Comparison of ENCODE assay signal across 20 cellular contexts in genomic region chr11:96760815-96761214, GRCh38.
DNase-seq lines count a peak whose midpoint lies in the region; ATAC-seq and TF ChIP-seq lines count a peak whose summit lies in the region.
"Had no signal": no experiment of that assay in that cellular context is flagged by ENCODE, and none has a peak within 500 bp of the region (broad histone marks: within the 10 kb centered on the region; RNA-seq: fewer than 3 reads in every experiment).

No MANE protein-coding gene starts in this region.

- H3K4me1 ChIP-seq in RWPE2 (ENCODE audit: insufficient read depth, poor library complexity, severe bottlenecking) (peaks cover 21% of the 10 kb centered on the region), foreskin keratinocyte (peaks cover 34% of the 10 kb centered on the region)
- H3K4me1 ChIP-seq: BLaER1, Caco-2, HAP-1 had no signal

- H3K27me3 ChIP-seq in RWPE2 (ENCODE audit: insufficient read depth, poor library complexity, severe bottlenecking) (no peaks in the 10 kb centered on the region), foreskin keratinocyte (no peaks in the 10 kb centered on the region)
- H3K27me3 ChIP-seq: BLaER1 had no signal

- ATAC-seq in RWPE2 (ENCODE audit: low read depth): 0 out of 3 replicates have a peak, but pooled peaks have one; percentile 21
- ATAC-seq in foreskin keratinocyte: peak; percentile 59
- ATAC-seq in effector memory CD8-positive, alpha-beta T cell (replicated peaks): no peak
- no peak for ATAC-seq in GM21528 (IDR thresholded peaks at IDR 0.05; ENCODE audit: low FRiP score, unreplicated experiment)
- ATAC-seq: CD8-positive, alpha-beta T cell; GM12878 had no signal

- no peaks in the 10 kb centered on the region for H3K4me1 Mint-ChIP-seq in effector memory CD8-positive, alpha-beta T cell (ENCODE audit: low read depth in 2 of 2)
- H3K4me1 Mint-ChIP-seq: B cell; CD4-positive, CD25-positive, alpha-beta regulatory T cell had no signal

- H3K9me3 Mint-ChIP-seq in effector memory CD8-positive, alpha-beta T cell: peaks cover 0 to 11% of the 10 kb centered on the region in 2 donors
- H3K9me3 Mint-ChIP-seq: HFFc6 had no signal

- H3K9me3 ChIP-seq in RWPE2 (ENCODE audit: severe bottlenecking): no peaks in the 10 kb centered on the region
- H3K9me3 ChIP-seq: BLaER1, Caco-2, HAP-1 had no signal

- no peak overlapping the region for H3K4me3 ChIP-seq in RWPE2 (ENCODE audit: severe bottlenecking)
- H3K4me3 ChIP-seq in epithelial cell of esophagus (ENCODE audit: low read length): no peak overlapping the region
- H3K4me3 ChIP-seq: BLaER1, GM12878, HAP-1 had no signal

- no peaks in the 10 kb centered on the region for H3K36me3 ChIP-seq in RWPE2 (ENCODE audit: low read depth)
- H3K36me3 ChIP-seq: BLaER1, HAP-1 had no signal

- no peak overlapping the region for H3K27ac Mint-ChIP-seq in effector memory CD8-positive, alpha-beta T cell
- H3K27ac Mint-ChIP-seq: B cell; CD4-positive, CD25-positive, alpha-beta regulatory T cell; CD8-positive, alpha-beta T cell; HFFc6 had no signal

- TF ChIP-seq CTCF in RWPE2 (IDR thresholded peaks at IDR 0.05; ENCODE audit: poor library complexity, severe bottlenecking) (no peak), epithelial cell of esophagus (IDR thresholded peaks at IDR 0.05; ENCODE audit: insufficient read depth, low read depth, low read length, missing control alignments) (no peak), foreskin keratinocyte (conservative IDR thresholded peaks at IDR 0.05) (no peak)

- H3K36me3 Mint-ChIP-seq in effector memory CD8-positive, alpha-beta T cell (ENCODE audit: insufficient read depth): no peaks in the 10 kb centered on the region
- H3K36me3 Mint-ChIP-seq: CD4-positive, CD25-positive, alpha-beta regulatory T cell; CD8-positive, alpha-beta T cell had no signal

- no peak overlapping the region for H3K4me3 Mint-ChIP-seq in effector memory CD8-positive, alpha-beta T cell
- H3K4me3 Mint-ChIP-seq: B cell; CD4-positive, CD25-positive, alpha-beta regulatory T cell; CD8-positive, alpha-beta T cell; HFFc6 had no signal

- H3K27ac ChIP-seq in RWPE2 (ENCODE audit: poor library complexity, severe bottlenecking) (peak overlapping the region; percentile 52), foreskin keratinocyte (peak overlapping the region; percentile 14)
- H3K27ac ChIP-seq: BLaER1, C4-2B had no signal

- DNase-seq in RWPE2 (ENCODE audit: low spot score) (no peak), epithelial cell of esophagus (ENCODE audit: low read depth) (peak; percentile 27), foreskin keratinocyte (peak in 1 of 2 donors; percentile 61), NAMALWA (ENCODE audit: low spot score) (no peak)
- DNase-seq in effector memory CD8-positive, alpha-beta T cell: no peak
- DNase-seq: Caco-2; CD4-positive, CD25-positive, alpha-beta regulatory T cell; CD8-positive, alpha-beta T cell; DMS153; DMS79; EL; GDM1; GOT3; HFFc6 had no signal

- no peaks in the 10 kb centered on the region for H3K27me3 Mint-ChIP-seq in effector memory CD8-positive, alpha-beta T cell
- H3K27me3 Mint-ChIP-seq: B cell; CD4-positive, CD25-positive, alpha-beta regulatory T cell had no signal

Comparison
In these comparisons a context has a peak if more than half of its experiments do, and no peak if none do; other contexts are left out.
1. ATAC-seq: peak in RWPE2 (single experiment) and foreskin keratinocyte (single experiment); none in effector memory CD8-positive, alpha-beta T cell (single experiment) and GM21528 (single experiment).